Comparison of ENCODE assay signal across 12 cellular contexts in genomic region chr20:48758206-48758820, GRCh38.
DNase-seq lines count a peak whose midpoint lies in the region; ATAC-seq and TF ChIP-seq lines count a peak whose summit lies in the region.
"Had no signal": no experiment of that assay in that cellular context is flagged by ENCODE, and none has a peak within 500 bp of the region (broad histone marks: within the 10 kb centered on the region; RNA-seq: fewer than 3 reads in every experiment).

No MANE protein-coding gene starts in this region.

- H3K27ac Mint-ChIP-seq in activated CD4-positive, alpha-beta T cell treated with anti-CD3 and anti-CD28 coated beads, Interleukin-2, amount 10 ng/mL, durations not matched to agents 7 days and 5 days = peak overlapping the region; percentile 94
- H3K27ac Mint-ChIP-seq in brain (peak overlapping the region in 4 of 5 experiments; percentile 51 to 78 (median 70)), MCF 10A (ENCODE audit: low read depth, unreplicated experiment) (no peak overlapping the region), neural progenitor cell (no peak overlapping the region)
- H3K27ac Mint-ChIP-seq: type B pancreatic cell had no signal

- no peaks in the 10 kb centered on the region for H3K79me2 ChIP-seq in neural progenitor cell (ENCODE audit: low read depth)

- H3K4me1 ChIP-seq in neural progenitor cell = peaks cover 1% of the 10 kb centered on the region

- CTCF ChIA-PET in activated CD4-positive, alpha-beta T cell treated with anti-CD3 and anti-CD28 coated beads, Interleukin-2, amount 10 ng/mL, durations not matched to agents 7 days and 5 days (lab: Charles Lee) = interaction anchor here (1.2 kb wide), 2 partner anchors 19 to 317 kb away, joined by 3 read pairs; no protein-coding TSS in a partner anchor
- CTCF ChIA-PET in MCF 10A (lab: Yijun Ruan, JAX) = no interaction called here

- H3K4me1 Mint-ChIP-seq in activated CD4-positive, alpha-beta T cell treated with anti-CD3 and anti-CD28 coated beads, Interleukin-2, amount 10 ng/mL, durations not matched to agents 7 days and 5 days = peaks cover 85% of the 10 kb centered on the region
- H3K4me1 Mint-ChIP-seq in brain (peaks cover 41% of the 10 kb centered on the region), MCF 10A (ENCODE audit: insufficient read depth, unreplicated experiment) (peaks cover 11% of the 10 kb centered on the region), neural progenitor cell (peaks cover 48% of the 10 kb centered on the region)

- ATAC-seq in stimulated activated naive CD8-positive, alpha-beta T cell treated with anti-CD3 and anti-CD28 coated beads, Interleukin-15, Interleukin-2, amounts not matched to agents 100 U/mL and 50 U/mL, for 24 hours = peak; percentile 8
- ATAC-seq in GM19452 (IDR thresholded peaks at IDR 0.05; ENCODE audit: unreplicated experiment) = no peak

- no peak overlapping the region for H3K4me3 ChIP-seq in neural progenitor cell

- H3K4me3 Mint-ChIP-seq in activated CD4-positive, alpha-beta T cell treated with anti-CD3 and anti-CD28 coated beads, Interleukin-2, amount 10 ng/mL, durations not matched to agents 7 days and 5 days = no peak overlapping the region
- no peak overlapping the region for H3K4me3 Mint-ChIP-seq in brain
- H3K4me3 Mint-ChIP-seq in MCF 10A (ENCODE audit: unreplicated experiment) = no peak overlapping the region
- H3K4me3 Mint-ChIP-seq in neural progenitor cell = no peak overlapping the region
- H3K4me3 Mint-ChIP-seq: type B pancreatic cell had no signal

- no peaks in the 10 kb centered on the region for H3F3A ChIP-seq in neural progenitor cell (ENCODE audit: low read depth)

- intact Hi-C loops in MCF 10A (cut with micrococcal nuclease) = no loop called here

- H3K27me3 Mint-ChIP-seq in activated CD4-positive, alpha-beta T cell treated with anti-CD3 and anti-CD28 coated beads, Interleukin-2, amount 10 ng/mL, durations not matched to agents 7 days and 5 days = no peaks in the 10 kb centered on the region
- H3K27me3 Mint-ChIP-seq in brain = peaks cover 8% of the 10 kb centered on the region
- H3K27me3 Mint-ChIP-seq in MCF 10A (ENCODE audit: insufficient read depth, unreplicated experiment) = no peaks in the 10 kb centered on the region
- peaks cover 10% of the 10 kb centered on the region for H3K27me3 Mint-ChIP-seq in neural progenitor cell (ENCODE audit: insufficient read depth, low read depth)

- no peak overlapping the region for H3K4me2 ChIP-seq in neural progenitor cell
- H3K4me2 ChIP-seq: SK-N-SH had no signal

- POLR2A ChIA-PET in activated CD4-positive, alpha-beta T cell treated with anti-CD3 and anti-CD28 coated beads, Interleukin-2, amount 10 ng/mL, durations not matched to agents 7 days and 5 days (lab: Charles Lee) = no interaction called here
- POLR2A ChIA-PET in MCF 10A (lab: Yijun Ruan, JAX) = no interaction called here

- H3K36me3 ChIP-seq in neural progenitor cell = no peaks in the 10 kb centered on the region

- peaks cover 77% of the 10 kb centered on the region for H3K36me3 Mint-ChIP-seq in activated CD4-positive, alpha-beta T cell treated with anti-CD3 and anti-CD28 coated beads, Interleukin-2, amount 10 ng/mL, durations not matched to agents 7 days and 5 days (ENCODE audit: low read depth)
- H3K36me3 Mint-ChIP-seq in brain (peaks cover 22% of the 10 kb centered on the region), MCF 10A (ENCODE audit: insufficient read depth, unreplicated experiment) (no peaks in the 10 kb centered on the region), neural progenitor cell (peaks cover 37% of the 10 kb centered on the region)
- H3K36me3 Mint-ChIP-seq: type B pancreatic cell had no signal

- H3K9me3 Mint-ChIP-seq in activated CD4-positive, alpha-beta T cell treated with anti-CD3 and anti-CD28 coated beads, Interleukin-2, amount 10 ng/mL, durations not matched to agents 7 days and 5 days = peaks cover 27% of the 10 kb centered on the region
- H3K9me3 Mint-ChIP-seq in brain (peaks cover 0 to 13% (median 7%) of the 10 kb centered on the region in 5 experiments), MCF 10A (ENCODE audit: unreplicated experiment) (no peaks in the 10 kb centered on the region), neural progenitor cell (peaks cover 9% of the 10 kb centered on the region)

- peaks cover 72% of the 10 kb centered on the region for H3K27me3 ChIP-seq in neural progenitor cell

- no peak for TF ChIP-seq CTCF in brain (conservative IDR thresholded peaks at IDR 0.05)
- TF ChIP-seq CTCF in MCF 10A (IDR thresholded peaks at IDR 0.05; ENCODE audit: unreplicated experiment) = no peak
- no peak for TF ChIP-seq CTCF in neural progenitor cell (IDR thresholded peaks at IDR 0.05)

- no TSS peak for BruUV-seq in MCF 10A (replicated peaks; lab: Mats Ljungman, UMichigan)

- no peak for DNase-seq in activated CD4-positive, alpha-beta T cell treated with anti-CD3 and anti-CD28 coated beads, Interleukin-2, amount 10 ng/mL, durations not matched to agents 7 days and 5 days
- no peak for DNase-seq in activated CD4-positive, alpha-beta T cell treated with anti-CD3 and anti-CD28 coated beads for 1 hour
- DNase-seq in NOMO-1 treated with DMSO at 0.1 percent for 48 hours (lab: John Stamatoyannopoulos, UW; ENCODE audit: unreplicated experiment) (peak; percentile 27), MCF 10A (ENCODE audit: unreplicated experiment) (no peak), neural progenitor cell (ENCODE audit: low spot score) (no peak)
- no peak for DNase-seq in stimulated activated naive CD8-positive, alpha-beta T cell treated with anti-CD3 and anti-CD28 coated beads, Interleukin-15, Interleukin-2, amounts not matched to agents 100 U/mL and 50 U/mL, for 24 hours
- DNase-seq: NCI-H226; SK-N-SH; stimulated activated CD4-positive, alpha-beta T cell treated with anti-CD3 and anti-CD28 coated beads, Interleukin-1b, Interleukin-23, amount 100 ng/mL, for 48 hours had no signal

- H3K9me3 ChIP-seq in neural progenitor cell (ENCODE audit: low read depth) = peaks cover 6% of the 10 kb centered on the region
- H3K9me3 ChIP-seq: SK-N-SH had no signal

- no peak overlapping the region for H2AFZ ChIP-seq in neural progenitor cell (replicated peaks)

- H3K27ac ChIP-seq in neural progenitor cell = no peak overlapping the region

- no peak overlapping the region for H3K9ac ChIP-seq in neural progenitor cell
- H3K9ac ChIP-seq: SK-N-SH had no signal

- peaks cover 29% of the 10 kb centered on the region for H4K20me1 ChIP-seq in neural progenitor cell (ENCODE audit: low read depth)

Comparison
In these comparisons a context has a peak if more than half of its experiments do, and no peak if none do; other contexts are left out.
1. H3K27ac Mint-ChIP-seq: peak in activated CD4-positive, alpha-beta T cell treated with anti-CD3 and anti-CD28 coated beads, Interleukin-2, amount 10 ng/mL, durations not matched to agents 7 days and 5 days (single experiment) and brain (4 of 5); none in MCF 10A (single experiment) and neural progenitor cell (single experiment).